ENCODE assay signal across 8 cellular contexts in the genomic region with DNA sequence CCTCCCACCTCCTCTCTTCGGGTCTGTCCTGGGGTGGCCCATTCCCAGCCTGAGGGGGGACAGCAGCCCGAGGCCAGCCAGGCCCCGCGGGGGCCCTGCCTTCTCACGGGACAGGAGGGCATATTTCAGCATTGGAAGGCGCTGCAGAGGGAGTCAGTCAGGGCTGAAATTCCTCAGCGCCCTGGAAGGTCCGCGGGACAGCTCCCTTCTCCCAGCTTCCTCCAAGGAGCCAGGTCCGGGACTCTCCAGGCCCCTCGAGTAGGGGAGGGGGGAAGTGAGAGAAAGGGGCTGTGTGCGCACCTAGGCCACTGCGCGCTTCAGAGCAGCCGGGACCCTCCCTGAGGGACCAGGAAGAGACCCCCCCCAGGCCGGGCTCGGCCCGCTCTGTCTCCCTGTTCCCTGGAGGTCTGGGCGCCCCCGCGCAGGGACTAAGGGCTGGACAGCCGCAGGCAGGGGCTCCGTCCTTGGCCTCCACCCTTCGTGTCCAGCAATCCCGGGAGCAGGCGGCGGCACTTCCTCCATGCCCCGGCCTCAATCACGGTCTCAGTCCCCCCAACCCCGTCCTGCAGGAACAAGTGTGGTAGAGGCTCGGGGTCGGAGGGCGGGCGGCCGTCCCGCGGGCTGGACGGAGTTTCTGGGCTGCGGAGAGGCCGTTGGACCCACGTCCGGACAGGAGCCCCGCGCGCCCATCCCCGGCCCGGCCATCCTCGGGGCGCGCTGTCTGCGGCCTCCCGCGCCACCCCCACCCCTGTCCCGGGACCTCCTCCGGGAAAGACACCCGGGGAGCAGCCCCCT. TPM values are rescaled to one million over a fixed set of nuclear protein-coding genes. Genes with fewer than 3 reads are reported as not detected.
DNase-seq lines count a peak whose midpoint lies in the region; ATAC-seq and TF ChIP-seq lines count a peak whose summit lies in the region.

No MANE protein-coding gene starts in this region.

- no peaks in the 10 kb centered on the region for H3K36me3 ChIP-seq in DND-41 (ENCODE audit: insufficient read depth, low read length)
- peaks cover 3% of the 10 kb centered on the region; the same call in 1 of the 2 replicates for H3K36me3 ChIP-seq in WERI-Rb-1
- H3K36me3 ChIP-seq in iPS DF 6.9 (ENCODE audit: control insufficient read depth, insufficient read depth, low read length), result no peaks in the 10 kb centered on the region
- no peaks in the 10 kb centered on the region for H3K36me3 ChIP-seq in brain microvascular endothelial cell (replicated peaks)

- H2AFZ ChIP-seq in DND-41 (ENCODE audit: low read depth, low read length), result no peak overlapping the region

- ATAC-seq in DND-41 (ENCODE audit: insufficient read depth, low read depth), result no peak
- no peak for ATAC-seq in sciatic nerve
- ATAC-seq in GM21737 (IDR thresholded peaks at IDR 0.05; ENCODE audit: unreplicated experiment), result no peak

- TF ChIP-seq CTCF in DND-41 (IDR thresholded peaks at IDR 0.05; ENCODE audit: borderline replicate concordance, extremely low read depth, low read length, poor library complexity, severe bottlenecking), result no peak
- no peak for TF ChIP-seq CTCF in WERI-Rb-1 (IDR thresholded peaks at IDR 0.05; ENCODE audit: low read depth, low read length)
- TF ChIP-seq CTCF in brain microvascular endothelial cell (IDR thresholded peaks at IDR 0.05; ENCODE audit: low read depth, low read length, missing control alignments), result no peak

- H3K9me3 ChIP-seq in DND-41 (ENCODE audit: insufficient read depth, low read length, severe bottlenecking), result no peaks in the 10 kb centered on the region
- H3K9me3 ChIP-seq in WERI-Rb-1 (ENCODE audit: severe bottlenecking), result no peaks in the 10 kb centered on the region
- no peaks in the 10 kb centered on the region for H3K9me3 ChIP-seq in iPS DF 6.9 (ENCODE audit: control insufficient read depth, insufficient read depth, low read length)

- no CpG with 5 or more reads among the region's 56 CpGs for WGBS in iPS DF 6.9 (ENCODE audit: insufficient coverage, insufficient read length)

- DNase-seq in DND-41 (no peak), WERI-Rb-1 (no peak), iPS DF 6.9 (ENCODE audit: low read depth, low spot score) (no peak), sciatic nerve (ENCODE audit: low spot score) (peak; percentile 54), NCI-H146 treated with DMSO at 0.1 percent for 48 hours (lab: John Stamatoyannopoulos, UW; ENCODE audit: unreplicated experiment) (no peak), NCI-H187 (lab: John Stamatoyannopoulos, UW) (no peak), brain microvascular endothelial cell (no peak)

- in situ Hi-C loops in brain microvascular endothelial cell (cut with HindIII; ENCODE audit: low pct_ligation_motif_present, low sequenced_read_pairs), result no loop called here

- H4K20me1 ChIP-seq in DND-41 (ENCODE audit: insufficient read depth, low read length), result peaks cover 11% of the 10 kb centered on the region

- H3K4me3 ChIP-seq in DND-41 (ENCODE audit: low read depth in 1 of 2, low read length in 2 of 2) (peak overlapping the region in 1 of 2 experiments; percentile 72; a peak in 1 of 4 replicates), WERI-Rb-1 (ENCODE audit: low read depth, low read length) (peak overlapping the region; percentile 58), iPS DF 6.9 (ENCODE audit: low read length) (peak overlapping the region; percentile 76), brain microvascular endothelial cell (ENCODE audit: low read depth, low read length) (no peak overlapping the region)

- peaks cover 21% of the 10 kb centered on the region for H3K27me3 ChIP-seq in DND-41 (ENCODE audit: insufficient read depth, low read length, poor library complexity)
- H3K27me3 ChIP-seq in WERI-Rb-1 (ENCODE audit: insufficient read depth, low read depth, severe bottlenecking), result no peaks in the 10 kb centered on the region
- H3K27me3 ChIP-seq in iPS DF 6.9 (ENCODE audit: control insufficient read depth, insufficient read depth, low read length), result peaks cover 44% of the 10 kb centered on the region
- peaks cover 41% of the 10 kb centered on the region for H3K27me3 ChIP-seq in brain microvascular endothelial cell (replicated peaks)

- intact Hi-C loops in sciatic nerve (cut with DNase I), result no loop called here

- peak overlapping the region; percentile 84 for H3K4me2 ChIP-seq in DND-41 (ENCODE audit: insufficient read depth, low read length)

- peaks cover 24% of the 10 kb centered on the region for H3K79me2 ChIP-seq in DND-41 (ENCODE audit: insufficient read depth, low read length)

- H3K27ac ChIP-seq in DND-41 (ENCODE audit: low read length) (no peak overlapping the region), WERI-Rb-1 (peak overlapping the region; percentile 90), iPS DF 6.9 (ENCODE audit: low read length) (no peak overlapping the region), brain microvascular endothelial cell (no peak overlapping the region)

- H3K4me1 ChIP-seq in DND-41 (ENCODE audit: insufficient read depth, low read length), result peaks cover 44% of the 10 kb centered on the region
- peaks cover 8% of the 10 kb centered on the region for H3K4me1 ChIP-seq in iPS DF 6.9 (ENCODE audit: control insufficient read depth, insufficient read depth, low read length)

- peak overlapping the region; percentile 58; the same call in 1 of the 2 replicates for H3K9ac ChIP-seq in DND-41 (ENCODE audit: low read depth, low read length)

RNA-seq across cellular contexts. Expression of a gene that starts 6.0 kb away (rescaled TPM):
- 2.4 TPM for total RNA-seq in sciatic nerve
